Comparison of ENCODE assay signal across 1 cellular context in genomic region chr12:113185180-113186032, GRCh38.
TF ChIP-seq lines count a peak whose summit lies in the region.

DDX54 (minus strand) TSS chr12:113185478; CDS start chr12:113185451, 27 bp downstream.
RITA1 (plus strand) TSS chr12:113185721; CDS start chr12:113186747, 1,026 bp downstream.

TF ChIP-seq in HEK293, 187 proteins besides CTCF, POLR2A, EP300 and RAD21 (continued from another document and continues in another):
- TF ChIP-seq ATF2 (tag by site-specific recombination; IDR thresholded peaks at IDR 0.05; ENCODE audit: low read depth): no peak
- TF ChIP-seq PRDM4 (tag by site-specific recombination; IDR thresholded peaks at IDR 0.05): peak; percentile 62; the same call in 1 of the 2 replicates
- peak; percentile 97 for TF ChIP-seq KLF16 (tag by site-specific recombination; IDR thresholded peaks at IDR 0.05)
- 0 out of 2 replicates have a peak, but pooled peaks have one; percentile 30 for TF ChIP-seq ZNF16 (tag by site-specific recombination; IDR thresholded peaks at IDR 0.05; ENCODE audit: low read depth)
- TF ChIP-seq ZBTB26 (tag by site-specific recombination; optimal IDR thresholded peaks at IDR 0.05): peak; percentile 93
- TF ChIP-seq ZNF488 (tag by site-specific recombination; IDR thresholded peaks at IDR 0.05): no peak
- TF ChIP-seq ZNF747 (tag by site-specific recombination; IDR thresholded peaks at IDR 0.05): no peak
- TF ChIP-seq ZSCAN18 (tag by site-specific recombination; IDR thresholded peaks at IDR 0.05): peak; percentile 17; the same call in 1 of the 2 replicates
- TF ChIP-seq ZNF155 (tag by site-specific recombination; IDR thresholded peaks at IDR 0.05): no peak
- no peak for TF ChIP-seq ZNF157 (tag by site-specific recombination; IDR thresholded peaks at IDR 0.05)
- TF ChIP-seq ZNF521 (tag by site-specific recombination; IDR thresholded peaks at IDR 0.05): no peak
- TF ChIP-seq ZNF785 (tag by site-specific recombination; IDR thresholded peaks at IDR 0.05): no peak
- TF ChIP-seq ZNF148 (tag by site-specific recombination; IDR thresholded peaks at IDR 0.05; ENCODE audit: borderline replicate concordance): no peak
- peak; percentile 85 for TF ChIP-seq ZNF692 (tag by site-specific recombination; IDR thresholded peaks at IDR 0.05)
- TF ChIP-seq OVOL3 (tag by site-specific recombination; IDR thresholded peaks at IDR 0.05): no peak
- TF ChIP-seq ZNF624 (tag by site-specific recombination; IDR thresholded peaks at IDR 0.05): no peak
- no peak for TF ChIP-seq PRDM6 (tag by site-specific recombination; IDR thresholded peaks at IDR 0.05)
- no peak for TF ChIP-seq ZNF248 (tag by site-specific recombination; IDR thresholded peaks at IDR 0.05)
- TF ChIP-seq ZNF26 (tag by site-specific recombination; IDR thresholded peaks at IDR 0.05): no peak
- no peak for TF ChIP-seq ZNF426 (tag by site-specific recombination; IDR thresholded peaks at IDR 0.05)
- TF ChIP-seq ZNF707 (tag by site-specific recombination; IDR thresholded peaks at IDR 0.05): no peak
- peak; percentile 96 for TF ChIP-seq ZSCAN30 (tag by site-specific recombination; IDR thresholded peaks at IDR 0.05)
- TF ChIP-seq ZNF626 (tag by site-specific recombination; IDR thresholded peaks at IDR 0.05): no peak
- TF ChIP-seq ZNF580 (tag by site-specific recombination; IDR thresholded peaks at IDR 0.05): peak; percentile 89
- TF ChIP-seq TCF7L2 (IDR thresholded peaks at IDR 0.05; ENCODE audit: borderline replicate concordance, low read depth, low read length): peak; percentile 17; the same call in 1 of the 2 replicates
- TF ChIP-seq ZFP37 (tag by site-specific recombination; IDR thresholded peaks at IDR 0.05): peak; percentile 83; the same call in 1 of the 2 replicates
- no peak for TF ChIP-seq ZNF211 (tag by site-specific recombination; IDR thresholded peaks at IDR 0.05; ENCODE audit: low read depth)
- TF ChIP-seq ZNF423 (tag by site-specific recombination; IDR thresholded peaks at IDR 0.05): peak; percentile 81
- peak; percentile 85 for TF ChIP-seq ZEB2 (tag by site-specific recombination; IDR thresholded peaks at IDR 0.05)
- TF ChIP-seq MYNN (tag by site-specific recombination; IDR thresholded peaks at IDR 0.05; ENCODE audit: borderline replicate concordance): 0 out of 2 replicates have a peak, but pooled peaks have one; percentile 14
- TF ChIP-seq ZNF610 (tag by site-specific recombination; IDR thresholded peaks at IDR 0.05; ENCODE audit: borderline replicate concordance): peak; percentile 78
- TF ChIP-seq ZNF670 (tag by site-specific recombination; IDR thresholded peaks at IDR 0.05; ENCODE audit: low read depth): no peak
- no peak for TF ChIP-seq MEIS1 (CRISPR knock-in tag; IDR thresholded peaks at IDR 0.05; ENCODE audit: borderline replicate concordance)
- TF ChIP-seq ZNF776 (tag by site-specific recombination; IDR thresholded peaks at IDR 0.05; ENCODE audit: borderline replicate concordance): no peak
- peak; percentile 93 for TF ChIP-seq KLF7 (tag by site-specific recombination; IDR thresholded peaks at IDR 0.05; ENCODE audit: borderline replicate concordance)
- peak; percentile 57 for TF ChIP-seq ZBTB7A (tag by site-specific recombination; IDR thresholded peaks at IDR 0.05; ENCODE audit: low read depth)
- peak; percentile 58 for TF ChIP-seq ZNF843 (tag by site-specific recombination; IDR thresholded peaks at IDR 0.05)
- no peak for TF ChIP-seq ZNF529 (tag by site-specific recombination; IDR thresholded peaks at IDR 0.05; ENCODE audit: insufficient replicate concordance)
- TF ChIP-seq ZBTB1 (tag by site-specific recombination; IDR thresholded peaks at IDR 0.05): peak; percentile 87
- TF ChIP-seq KLF10 (tag by site-specific recombination; IDR thresholded peaks at IDR 0.05): peak; percentile 89
- no peak for TF ChIP-seq ZNF202 (tag by site-specific recombination; IDR thresholded peaks at IDR 0.05; ENCODE audit: borderline replicate concordance)
- TF ChIP-seq ZSCAN5A (tag by site-specific recombination; IDR thresholded peaks at IDR 0.05): peak; percentile 80; the same call in 1 of the 2 replicates
- TF ChIP-seq ZNF239 (tag by site-specific recombination; IDR thresholded peaks at IDR 0.05): no peak
